Comparison of ENCODE assay signal across 24 cellular contexts in genomic region chr7:4653771-4654170, GRCh38.
"Had no signal": no experiment of that assay in that cellular context is flagged by ENCODE, and none has a peak within 500 bp of the region (broad histone marks: within the 10 kb centered on the region; RNA-seq: fewer than 3 reads in every experiment).

No MANE protein-coding gene starts in this region.

- H3K27ac ChIP-seq: colonic mucosa, epithelial cell of prostate, esophagus squamous epithelium, gastrocnemius medialis, heart right ventricle, left lung, lower lobe of right lung had no signal

- DNase-seq: colonic mucosa; cortex of kidney; effector CD8-positive, alpha-beta T cell; effector memory CD8-positive, alpha-beta T cell; endodermal cell; erythroblast; esophagus squamous epithelium; foreskin fibroblast; foreskin melanocyte; gastrocnemius medialis; glutamatergic neuron; head of caudate nucleus; heart right ventricle; hippocampal formation; left cardiac atrium; left lung; left ventricle myocardium superior; lower lobe of right lung; mesenchymal stem cell; mucosa of descending colon had no signal

- ATAC-seq: effector memory CD8-positive, alpha-beta T cell; esophagus mucosa; gastrocnemius medialis; heart right ventricle; left cardiac atrium; left lung; left ventricle myocardium superior; lower lobe of right lung; mucosa of descending colon had no signal

- H3K27ac Mint-ChIP-seq: dendritic cell treated with granulocyte-macrophage colony-stimulating factor and Interleukin-4, amounts not matched to agents 40 ng/mL and 50 ng/mL, for 4 days; effector memory CD8-positive, alpha-beta T cell; endodermal cell; mesothelial cell of epicardium had no signal

- H3K4me1 Mint-ChIP-seq: endodermal cell had no signal

- H3K27me3 ChIP-seq: colonic mucosa, esophagus squamous epithelium, heart right ventricle, left lung had no signal

- H3K27me3 Mint-ChIP-seq: dendritic cell treated with granulocyte-macrophage colony-stimulating factor and Interleukin-4, amounts not matched to agents 40 ng/mL and 50 ng/mL, for 4 days had no signal

- H3K4me1 ChIP-seq: colonic mucosa, gastrocnemius medialis, left lung, lower lobe of right lung had no signal

- H3K9me3 ChIP-seq: colonic mucosa, gastrocnemius medialis, lower lobe of right lung, mucosa of descending colon had no signal

- H3K4me3 Mint-ChIP-seq: dendritic cell treated with granulocyte-macrophage colony-stimulating factor and Interleukin-4, amounts not matched to agents 40 ng/mL and 50 ng/mL, for 4 days; effector memory CD8-positive, alpha-beta T cell; endodermal cell; mesothelial cell of epicardium had no signal

- H3K4me3 ChIP-seq: colonic mucosa, esophagus squamous epithelium, gastrocnemius medialis, heart right ventricle, left lung, lower lobe of right lung, mucosa of descending colon had no signal

- H3K36me3 ChIP-seq: colonic mucosa, esophagus squamous epithelium, gastrocnemius medialis, heart right ventricle, left lung, lower lobe of right lung had no signal

- H3K36me3 Mint-ChIP-seq: mesothelial cell of epicardium had no signal
